ENCODE assay signal across 2 cellular contexts in genomic region chr11:68706237-68706636, GRCh38.
TF ChIP-seq lines count a peak whose summit lies in the region.

No MANE protein-coding gene starts in this region.

TF ChIP-seq in HEK293T, 16 proteins besides CTCF, POLR2A, EP300 and RAD21:
- TF ChIP-seq L3MBTL2 (conservative IDR thresholded peaks at IDR 0.05), result no peak
- TF ChIP-seq TARDBP (IDR thresholded peaks at IDR 0.05), result no peak
- TF ChIP-seq FOXA1 (IDR thresholded peaks at IDR 0.05), result no peak
- TF ChIP-seq SP1 (IDR thresholded peaks at IDR 0.05), result no peak
- TF ChIP-seq ZNF384 (IDR thresholded peaks at IDR 0.05), result no peak
- TF ChIP-seq HDGF (IDR thresholded peaks at IDR 0.05; ENCODE audit: borderline replicate concordance), result no peak
- TF ChIP-seq SUZ12 (IDR thresholded peaks at IDR 0.05), result no peak
- TF ChIP-seq LEF1 (IDR thresholded peaks at IDR 0.05; ENCODE audit: borderline replicate concordance), result no peak
- TF ChIP-seq NFRKB (IDR thresholded peaks at IDR 0.05), result no peak
- no peak for TF ChIP-seq ELF4 (IDR thresholded peaks at IDR 0.05)
- TF ChIP-seq FOXM1 (IDR thresholded peaks at IDR 0.05; ENCODE audit: borderline replicate concordance), result no peak
- TF ChIP-seq PKNOX1 (IDR thresholded peaks at IDR 0.05), result no peak
- TF ChIP-seq FOXK2 (IDR thresholded peaks at IDR 0.05), result no peak
- TF ChIP-seq ARNT (IDR thresholded peaks at IDR 0.05), result no peak
- no peak for TF ChIP-seq CTBP1 (IDR thresholded peaks at IDR 0.05; ENCODE audit: borderline replicate concordance)
- no peak for TF ChIP-seq BHLHE40 (IDR thresholded peaks at IDR 0.05; ENCODE audit: borderline replicate concordance)

TF ChIP-seq in H1, 55 proteins besides CTCF, POLR2A, EP300 and RAD21:
- peak; percentile 64; the same call in 1 of the 2 replicates for TF ChIP-seq TCF12 (IDR thresholded peaks at IDR 0.05; ENCODE audit: low read depth, low read length)
- TF ChIP-seq SIRT6 (IDR thresholded peaks at IDR 0.05; ENCODE audit: low read length), result no peak
- no peak for TF ChIP-seq KDM5A (IDR thresholded peaks at IDR 0.05; ENCODE audit: low read length)
- TF ChIP-seq SP4 (IDR thresholded peaks at IDR 0.05; ENCODE audit: low read length), result no peak
